ENCODE assay signal across 17 cellular contexts in the genomic region with DNA sequence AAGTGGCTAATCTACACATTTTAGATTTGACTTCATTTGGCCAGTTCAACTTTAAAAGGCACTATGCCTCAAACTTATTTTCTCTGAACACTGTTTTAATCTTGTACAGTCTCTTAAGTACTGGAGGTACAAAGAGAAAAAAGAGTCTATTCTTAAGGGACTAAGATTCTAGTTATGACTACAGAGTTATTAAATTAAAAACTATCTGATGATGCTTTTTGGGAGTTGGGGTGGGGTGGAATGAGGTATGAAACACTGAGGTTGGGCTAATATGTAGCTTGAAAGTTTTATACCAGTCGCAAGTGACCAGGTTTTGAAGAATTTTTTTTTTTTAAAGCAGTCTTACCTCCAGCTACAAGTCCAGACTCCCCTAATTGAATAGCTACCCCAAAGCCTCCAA. TPM values are rescaled to one million over a fixed set of nuclear protein-coding genes. Genes with fewer than 3 reads are reported as not detected.
DNase-seq lines count a peak whose midpoint lies in the region; ATAC-seq and TF ChIP-seq lines count a peak whose summit lies in the region.
"Had no signal": no experiment of that assay in that cellular context is flagged by ENCODE, and none has a peak within 500 bp of the region (broad histone marks: within the 10 kb centered on the region; RNA-seq: fewer than 3 reads in every experiment).

No MANE protein-coding gene starts in this region.

- H3K27me3 ChIP-seq in GM23248 (replicated peaks; ENCODE audit: insufficient read depth) (no peaks in the 10 kb centered on the region), colonic mucosa (no peaks in the 10 kb centered on the region)
- no peaks in the 10 kb centered on the region for H3K27me3 ChIP-seq in effector memory CD4-positive, alpha-beta T cell (replicated peaks; ENCODE audit: control insufficient read depth, insufficient read depth, low read length, poor library complexity, severe bottlenecking)
- H3K27me3 ChIP-seq: BE2C had no signal

- H4K20me1 ChIP-seq in GM23248 (ENCODE audit: insufficient read depth): no peaks in the 10 kb centered on the region

- no peak overlapping the region for H2AFZ ChIP-seq in GM23248

- H3K9me2 ChIP-seq in GM23248 (ENCODE audit: insufficient read depth): no peaks in the 10 kb centered on the region

- TF ChIP-seq CTCF in colonic mucosa (IDR thresholded peaks at IDR 0.05): no peak

- H3K4me3 ChIP-seq in GM23248 (no peak overlapping the region), colonic mucosa (no peak overlapping the region)
- no peak overlapping the region for H3K4me3 ChIP-seq in effector memory CD4-positive, alpha-beta T cell (ENCODE audit: insufficient read depth, low read depth, low read length, poor library complexity, severe bottlenecking)
- H3K4me3 ChIP-seq: K562 had no signal

- intact Hi-C loops in colonic mucosa (cut with DNase I): no loop called here

- ATAC-seq in GM18861 (IDR thresholded peaks at IDR 0.05; ENCODE audit: unreplicated experiment) (peak; percentile 56), HG02678 (IDR thresholded peaks at IDR 0.05; ENCODE audit: unreplicated experiment) (peak; percentile 44), GM19395 (IDR thresholded peaks at IDR 0.05; ENCODE audit: unreplicated experiment) (no peak)
- peak; percentile 10 for ATAC-seq in activated T-helper 17 cell treated with anti-CD3 and anti-CD28 coated beads, Interleukin-2, amount 50 U/mL, for 72 hours (replicated peaks)
- ATAC-seq: CD8-positive, alpha-beta T cell; K562 had no signal

- H3K9ac ChIP-seq in GM23248 (no peak overlapping the region), colonic mucosa (ENCODE audit: low read depth in 2 of 2, low read length in 2 of 2) (no peak overlapping the region)

- H3K4me2 ChIP-seq in GM23248 (ENCODE audit: unreplicated experiment): no peak overlapping the region

- H3K9me3 ChIP-seq in GM23248 (ENCODE audit: low read depth) (no peaks in the 10 kb centered on the region), colonic mucosa (no peaks in the 10 kb centered on the region)
- H3K9me3 ChIP-seq in effector memory CD4-positive, alpha-beta T cell (ENCODE audit: control insufficient read depth, low read length): no peaks in the 10 kb centered on the region
- H3K9me3 ChIP-seq: BE2C, Caco-2 had no signal

- WGBS in GM23248 (ENCODE audit: low coverage in 1 of 2, low lambda C conversion rate in 2 of 2, missing lambda C conversion rate in 2 of 2), 2 experiments: 100% methylated on average over 1 of the region's 1 CpG

- H3K36me3 ChIP-seq in GM23248 (ENCODE audit: low read depth) (no peaks in the 10 kb centered on the region), colonic mucosa (no peaks in the 10 kb centered on the region)
- H3K36me3 ChIP-seq in effector memory CD4-positive, alpha-beta T cell (ENCODE audit: control insufficient read depth, insufficient read depth, low read length): no peaks in the 10 kb centered on the region
- H3K36me3 ChIP-seq: BE2C had no signal

- DNase-seq in GM23248: no peak
- DNase-seq in effector memory CD4-positive, alpha-beta T cell: no peak
- no peak for DNase-seq in colonic mucosa
- DNase-seq: BE2C; Caco-2; CD8-positive, alpha-beta T cell; DMS53; GF-D8; GOT3; H9; Karpas-422 had no signal

- in situ Hi-C loops in GM23248 (cut with MboI): no loop called here

- no peak overlapping the region for H3K4me3 Mint-ChIP-seq in activated T-helper 17 cell treated with anti-CD3 and anti-CD28 coated beads, Interleukin-2, amount 50 U/mL, for 72 hours
- H3K4me3 Mint-ChIP-seq: CD8-positive, alpha-beta T cell; H9 had no signal

- H3K9me3 Mint-ChIP-seq in activated T-helper 17 cell treated with anti-CD3 and anti-CD28 coated beads, Interleukin-2, amount 50 U/mL, for 72 hours: no peaks in the 10 kb centered on the region
- H3K9me3 Mint-ChIP-seq: CD8-positive, alpha-beta T cell had no signal

- H3F3A ChIP-seq in GM23248 (ENCODE audit: insufficient read depth): no peaks in the 10 kb centered on the region

- no peak overlapping the region for H3K27ac Mint-ChIP-seq in activated T-helper 17 cell treated with anti-CD3 and anti-CD28 coated beads, Interleukin-2, amount 50 U/mL, for 72 hours
- H3K27ac Mint-ChIP-seq: CD8-positive, alpha-beta T cell; H9 had no signal

- H3K79me2 ChIP-seq in GM23248 (ENCODE audit: insufficient read depth): no peaks in the 10 kb centered on the region

- peaks cover 19% of the 10 kb centered on the region for H3K4me1 Mint-ChIP-seq in activated T-helper 17 cell treated with anti-CD3 and anti-CD28 coated beads, Interleukin-2, amount 50 U/mL, for 72 hours

- no peak overlapping the region for H3K27ac ChIP-seq in GM23248
- no peak overlapping the region for H3K27ac ChIP-seq in effector memory CD4-positive, alpha-beta T cell (ENCODE audit: insufficient read depth, low read length, poor library complexity, severe bottlenecking)
- no peak overlapping the region for H3K27ac ChIP-seq in colonic mucosa
- H3K27ac ChIP-seq: C4-2B had no signal

- peaks cover 16% of the 10 kb centered on the region; the same call in 1 of the 2 replicates for H3K4me1 ChIP-seq in GM23248 (ENCODE audit: insufficient read depth)
- H3K4me1 ChIP-seq in effector memory CD4-positive, alpha-beta T cell (ENCODE audit: control insufficient read depth, insufficient read depth, low read length, poor library complexity, severe bottlenecking): no peaks in the 10 kb centered on the region
- H3K4me1 ChIP-seq in colonic mucosa: no peaks in the 10 kb centered on the region
- H3K4me1 ChIP-seq: BE2C, Caco-2 had no signal

- peaks cover 53% of the 10 kb centered on the region for H3K36me3 Mint-ChIP-seq in activated T-helper 17 cell treated with anti-CD3 and anti-CD28 coated beads, Interleukin-2, amount 50 U/mL, for 72 hours (ENCODE audit: low read depth)

- H3K27me3 Mint-ChIP-seq in activated T-helper 17 cell treated with anti-CD3 and anti-CD28 coated beads, Interleukin-2, amount 50 U/mL, for 72 hours: no peaks in the 10 kb centered on the region

RNA-seq across cellular contexts. Expression of a gene that starts 17.7 kb away (rescaled TPM):
- under 1 TPM; 0.15 to 0.26 TPM for total RNA-seq in activated T-helper 17 cell treated with anti-CD3 and anti-CD28 coated beads, Interleukin-2, amount 50 U/mL, for 72 hours
- total RNA-seq in GM23248 (2014; rRNA removed; shearing (Covaris generic)): not detected in 2 replicates
- 0.09 TPM in 1 of 2 replicates, not detected in the other for polyA plus RNA-seq in GM23248 (2016; fragmentation: Nextera tagmentation; extraction: Ambion mirVana)
- 1 to 10 TPM; 2.3 to 4.7 TPM for total RNA-seq in colonic mucosa
- total RNA-seq: Caco-2, H9, K562 had no signal

RNA-seq across cellular contexts. Expression of a gene that starts 52.9 kb away (rescaled TPM):
- not detected for total RNA-seq in activated T-helper 17 cell treated with anti-CD3 and anti-CD28 coated beads, Interleukin-2, amount 50 U/mL, for 72 hours
- not detected in 2 replicates for total RNA-seq in GM23248 (2014; rRNA removed; shearing (Covaris generic))
- 0.13 TPM in 1 of 2 replicates, not detected in the other for polyA plus RNA-seq in GM23248 (2016; fragmentation: Nextera tagmentation; extraction: Ambion mirVana)
- under 1 TPM; 0.20 to 0.56 TPM for total RNA-seq in colonic mucosa
- total RNA-seq: Caco-2; CD8-positive, alpha-beta T cell; H9; K562 had no signal
- polyA plus RNA-seq: K562 had no signal
